Comparison of ENCODE assay signal across 6 cellular contexts in the genomic region with DNA sequence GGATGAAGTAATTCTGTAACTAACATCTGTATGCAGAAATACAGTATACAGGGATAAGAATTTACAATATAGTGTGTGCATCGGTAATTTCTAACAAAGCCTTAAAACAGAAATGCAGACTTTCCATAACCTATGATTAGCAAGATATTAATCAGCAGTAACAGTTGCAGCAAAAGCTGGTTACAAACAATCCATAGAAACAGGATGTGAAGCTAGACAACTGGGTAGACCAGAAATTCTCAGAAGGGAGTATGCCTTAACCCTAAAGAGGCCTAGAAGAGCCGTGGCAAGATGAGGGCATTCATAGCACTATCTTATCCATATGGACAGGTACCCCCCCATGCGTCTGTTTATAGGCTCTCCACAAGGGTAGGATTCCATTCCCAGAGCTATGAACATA. TPM values are rescaled to one million over a fixed set of nuclear protein-coding genes. Genes with fewer than 3 reads are reported as not detected.
"Had no signal": no experiment of that assay in that cellular context is flagged by ENCODE, and none has a peak within 500 bp of the region (broad histone marks: within the 10 kb centered on the region; RNA-seq: fewer than 3 reads in every experiment).

No MANE protein-coding gene starts in this region.

RNA-seq across cellular contexts. Expression of gene ANKRD30B, which starts 48.9 kb away (rescaled TPM):
- total RNA-seq: GM23248, GM23338, H1, H7, H9, HFFc6 had no signal
- polyA plus RNA-seq: GM23248, GM23338, H1 had no signal
